ENCODE assay signal across 8 cellular contexts in the genomic region with DNA sequence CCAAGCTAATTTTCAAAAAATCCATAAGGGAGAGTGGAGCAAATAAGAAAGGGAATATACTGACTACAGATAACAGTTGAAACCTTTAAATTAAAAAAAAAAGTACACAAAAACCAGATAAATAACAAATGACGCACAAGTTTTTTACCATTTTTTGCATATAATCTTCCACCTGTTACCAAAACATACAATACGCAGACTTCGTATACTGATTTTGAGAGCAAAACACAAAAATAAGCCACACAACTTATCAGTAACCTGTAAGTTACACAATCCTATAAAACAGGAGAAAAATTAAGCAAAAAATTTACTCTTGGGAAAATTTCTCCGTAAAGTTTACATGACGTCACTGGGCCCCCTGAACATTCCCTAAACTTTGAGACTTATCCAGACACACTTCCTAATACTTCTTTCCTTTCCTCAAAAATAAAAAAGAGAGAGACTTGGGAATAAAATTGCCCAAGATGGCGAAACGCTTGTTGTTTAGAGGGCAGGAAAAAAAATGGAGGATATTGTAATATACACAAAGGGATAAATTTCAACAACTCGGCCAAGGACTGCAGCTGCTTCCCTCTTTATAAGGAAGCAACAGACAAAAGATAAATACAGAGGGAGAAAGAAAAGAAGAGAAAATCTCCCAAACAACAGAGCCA. TPM values are rescaled to one million over a fixed set of nuclear protein-coding genes. Genes with fewer than 3 reads are reported as not detected.
DNase-seq lines count a peak whose midpoint lies in the region; ATAC-seq, FAIRE-seq and TF ChIP-seq lines count a peak whose summit lies in the region.

No MANE protein-coding gene starts in this region.

- H3K4me2 ChIP-seq in K562 (ENCODE audit: insufficient read depth, low read length) (peak overlapping the region; percentile 78), HepG2 (ENCODE audit: low read depth, low read length) (peak overlapping the region; percentile 89)

- TF ChIP-seq EP300 in K562 (IDR thresholded peaks at IDR 0.05; ENCODE audit: low read length) (0 out of 2 replicates have a peak, but pooled peaks have one; percentile 4), HepG2 (IDR thresholded peaks at IDR 0.05; ENCODE audit: low read depth in 2 of 2, low read length in 2 of 2) (no peak), HepG2 (CRISPR knock-in tag; IDR thresholded peaks at IDR 0.05; ENCODE audit: borderline replicate concordance) (no peak)

- H3K27me3 ChIP-seq in MG63 = no peaks in the 10 kb centered on the region
- no peaks in the 10 kb centered on the region for H3K27me3 ChIP-seq in K562 (ENCODE audit: control insufficient read depth in 2 of 2, insufficient read depth in 2 of 2, low read length in 2 of 2)
- H3K27me3 ChIP-seq in HepG2 (ENCODE audit: control insufficient read depth in 1 of 2, insufficient read depth in 2 of 2, low read length in 2 of 2) = no peaks in the 10 kb centered on the region; a peak in 1 of 5 replicates
- H3K27me3 ChIP-seq in thyroid gland = no peaks in the 10 kb centered on the region

- H4K20me1 ChIP-seq in K562 (replicated peaks; ENCODE audit: control insufficient read depth, insufficient read depth, low read length) = no peaks in the 10 kb centered on the region
- no peaks in the 10 kb centered on the region for H4K20me1 ChIP-seq in HepG2 (ENCODE audit: insufficient read depth, low read length)

- WGBS in K562 (ENCODE audit: insufficient coverage, low coverage, missing lambda C conversion rate) = under 1% methylated on average over 8 of the region's 8 CpGs
- 2% methylated on average over 8 of the region's 8 CpGs for WGBS in HepG2 (ENCODE audit: low lambda C conversion rate)
- 4 to 6% methylated on average over 8 of the region's 8 CpGs for WGBS in thyroid gland, 2 donors

- ATAC-seq in K562 (peak; percentile 1), HepG2 (peak; percentile 20), GM21717 (IDR thresholded peaks at IDR 0.05; ENCODE audit: unreplicated experiment) (no peak)

- H3K79me2 ChIP-seq in K562 (ENCODE audit: control insufficient read depth, insufficient read depth, low read length) (peaks cover 59% of the 10 kb centered on the region), HepG2 (ENCODE audit: insufficient read depth, low read length) (peaks cover 39% of the 10 kb centered on the region)

- DNase-seq in DMS53 (lab: John Stamatoyannopoulos, UW) = peak; percentile 90
- no peak for DNase-seq in MG63
- peak in 1 of 4 experiments; percentile 20 for DNase-seq in K562 (ENCODE audit: extremely low read depth in 1 of 4, low spot score in 3 of 4)
- DNase-seq in HepG2 (ENCODE audit: low spot score) = peak; percentile 38
- no peak for DNase-seq in thyroid gland
- no peak for DNase-seq in GOT3 (lab: John Stamatoyannopoulos, UW)
- no peak for DNase-seq in GM13977 (ENCODE audit: low spot score)

- H2AFZ ChIP-seq in K562 (ENCODE audit: low read depth, low read length) (peak overlapping the region; percentile 88), HepG2 (ENCODE audit: low read length) (peak overlapping the region; percentile 69)

- 0 out of 2 replicates have a peak, but pooled peaks have one; percentile 72 for TF ChIP-seq POLR2A in K562 (conservative IDR thresholded peaks at IDR 0.05)
- no peak; a peak in 1 of 4 replicates for TF ChIP-seq POLR2A in HepG2 (IDR thresholded peaks at IDR 0.05; ENCODE audit: insufficient read depth in 1 of 2, low read depth in 2 of 2, low read length in 2 of 2)
- TF ChIP-seq POLR2A in thyroid gland (IDR thresholded peaks at IDR 0.05) = no peak

- H3K4me3 ChIP-seq in MG63 = peak overlapping the region; percentile 69
- H3K4me3 ChIP-seq in K562 = peak overlapping the region; percentile 66
- H3K4me3 ChIP-seq in HepG2 (replicated peaks in 1 of 3; ENCODE audit: insufficient read depth in 1 of 3, low read depth in 2 of 3, low read length in 3 of 3) = peak overlapping the region; percentile 76 to 100 (median 90)
- H3K4me3 ChIP-seq in thyroid gland (replicated peaks in 1 of 3) = peak overlapping the region in 2 of 3 donors; percentile 67 to 73

- TF ChIP-seq CTCF in K562 (IDR thresholded peaks at IDR 0.05 in 2 of 3, conservative IDR thresholded peaks at IDR 0.05 in 1 of 3; ENCODE audit: insufficient read depth in 2 of 3, low read depth in 1 of 3, low read length in 3 of 3) (no peak), HepG2 (CRISPR knock-in tag; IDR thresholded peaks at IDR 0.05) (no peak), thyroid gland (IDR thresholded peaks at IDR 0.05) (no peak), GM13977 (IDR thresholded peaks at IDR 0.05; ENCODE audit: extremely low read depth, insufficient read depth, missing control alignments) (no peak)

- H3K9ac ChIP-seq in K562 (ENCODE audit: insufficient read depth in 1 of 2, low read depth in 2 of 2, low read length in 2 of 2) = peak overlapping the region; percentile 98 to 99
- H3K9ac ChIP-seq in HepG2 (ENCODE audit: insufficient read depth, low read depth, low read length) = peak overlapping the region; percentile 95

- in situ Hi-C loops in K562 (cut with MboI) (no loop called here), HepG2 (cut with HindIII; ENCODE audit: extremely low pct_ligation_motif_present, low pct_unique_long_range_greater_than_20kb) (no loop called here), GM13977 (cut with MboI; ENCODE audit: low pct_unique_long_range_greater_than_20kb, low sequenced_read_pairs, unreplicated experiment) (no loop called here)

- no peaks in the 10 kb centered on the region for H3K9me1 ChIP-seq in K562 (ENCODE audit: control insufficient read depth, insufficient read depth, low read length)

- CTCF ChIA-PET in K562 (lab: Yijun Ruan, JAX; ENCODE audit: low intra/inter-chr PET ratio) (no interaction called here), HepG2 (lab: Yijun Ruan, JAX; ENCODE audit: low intra/inter-chr PET ratio, low total read pairs) (no interaction called here)

- POLR2A ChIA-PET in K562 (lab: Yijun Ruan, JAX) = interaction anchor here (0.6 to 4.9 kb wide), 13 partner anchors 11 to 479 kb away, joined by 3 to 35 read pairs (median 3); a partner anchor contains a TSS
- POLR2A ChIA-PET in HepG2 (lab: Yijun Ruan, JAX) = interaction anchor here (0.5 to 5.1 kb wide), 29 partner anchors 10 to 1423 kb away, joined by 3 to 66 read pairs (median 4); a partner anchor contains a TSS

- peak overlapping the region; percentile 96 for H3K27ac ChIP-seq in K562 (ENCODE audit: extremely low read depth, low read depth, low read length)
- H3K27ac ChIP-seq in HepG2 (ENCODE audit: extremely low read length, insufficient read depth, low read length) = peak overlapping the region; percentile 99
- H3K27ac ChIP-seq in thyroid gland = peak overlapping the region; percentile 98 to 99 (median 99)

- H3K9me3 ChIP-seq in MG63 (no peaks in the 10 kb centered on the region), K562 (replicated peaks; ENCODE audit: control insufficient read depth, insufficient read depth, low read depth, low read length) (no peaks in the 10 kb centered on the region), HepG2 (ENCODE audit: low read length) (no peaks in the 10 kb centered on the region), thyroid gland (no peaks in the 10 kb centered on the region)

- intact Hi-C loops in K562 (cut with micrococcal nuclease) = loop anchor here (1.0 to 5.0 kb wide), 3 partner anchors 97 to 117 kb away; a partner anchor contains a TSS
- intact Hi-C loops in HepG2 (cut with micrococcal nuclease; ENCODE audit: unreplicated experiment) = loop anchor here (1.0 to 10.0 kb wide), 2 partner anchors 180 to 327 kb away; a partner anchor contains a TSS
- intact Hi-C loops in thyroid gland (cut with DNase I) = no loop called here

- H3K36me3 ChIP-seq in MG63 (no peaks in the 10 kb centered on the region), K562 (ENCODE audit: control insufficient read depth, insufficient read depth, low read length) (no peaks in the 10 kb centered on the region), HepG2 (replicated peaks in 1 of 2; ENCODE audit: control insufficient read depth in 1 of 2, insufficient read depth in 2 of 2, low read length in 2 of 2) (no peaks in the 10 kb centered on the region), thyroid gland (no peaks in the 10 kb centered on the region)

- FAIRE-seq in K562 (lab: Jason Lieb, UNC) = peak; percentile 6
- FAIRE-seq in HepG2 (lab: Jason Lieb, UNC) = no peak

- H3K4me1 ChIP-seq in K562 (replicated peaks in 1 of 2; ENCODE audit: control insufficient read depth in 2 of 2, insufficient read depth in 2 of 2, low read length in 2 of 2) (peaks cover 5% of the 10 kb centered on the region in 2 experiments; a peak in 3 of 5 replicates), HepG2 (ENCODE audit: insufficient read depth, low read length) (peaks cover 46% of the 10 kb centered on the region), thyroid gland (peaks cover 30 to 34% of the 10 kb centered on the region in 2 donors)

- BruUV-seq in K562 (replicated peaks; lab: Mats Ljungman, UMichigan) (TSS peak; percentile 52), HepG2 (replicated peaks; lab: Mats Ljungman, UMichigan) (TSS peak; percentile 51)

- peak in 1 of 2 experiments; percentile 18; a peak in 1 of 4 replicates for TF ChIP-seq RAD21 in K562 (CRISPR knock-in tag; conservative IDR thresholded peaks at IDR 0.05 in 1 of 2, IDR thresholded peaks at IDR 0.05 in 1 of 2)
- TF ChIP-seq RAD21 in HepG2 (CRISPR knock-in tag; IDR thresholded peaks at IDR 0.05) = no peak

RNA-seq across cellular contexts. Expression of a gene that starts 1.7 kb away (rescaled TPM):
- 2.1 and 12.2 TPM in 2 replicates for total RNA-seq in MG63 (2014; rRNA removed; shearing (Covaris generic); ENCODE audit: low replicate concordance)
- 47.7 and 122 TPM in 2 replicates for total RNA-seq in K562 (2011; cell fraction: chromatin; rRNA removed; ENCODE audit: low replicate concordance)
- total RNA-seq in K562 (2011; cell fraction: nucleolus; rRNA removed) = 18.2 and 25.5 TPM in 2 replicates
- total RNA-seq in K562 (2011; cell fraction: nucleoplasm; rRNA removed) = 38.1 and 47.5 TPM in 2 replicates
- total RNA-seq in K562 (2014; rRNA removed) (15.1 and 16.2 TPM in 2 replicates), K562 (2014; rRNA removed; fragmentation: Illumina TruSeq; extraction: Trizol) (30.7 and 33.1 TPM in 2 replicates), K562 (2015; rRNA removed; fragmentation: Illumina TruSeq; extraction: Trizol) (38.6 and 39.4 TPM in 2 replicates), K562 (2021) (18.7 and 19.7 TPM in 2 replicates), HepG2 (2016; rRNA removed; fragmentation: Illumina TruSeq; extraction: Trizol) (15.1 and 18.2 TPM in 2 replicates), thyroid gland (100 to 1,000 TPM; 122 to 181 (median 143) TPM)
- polyA plus RNA-seq in K562 (2011; rRNA removed) (19.8 and 20.9 TPM in 2 replicates), K562 (2014; fragmentation: Illumina TruSeq; extraction: Trizol) (16.9 and 20.0 TPM in 2 replicates), K562 (2014; fragmentation: Nextera tagmentation; extraction: Ambion mirVana) (1 to 10 TPM; 7.5 to 8.1 TPM), K562 (2014; rRNA removed) (14.2 and 21.4 TPM in 2 replicates), HepG2 (2011; rRNA removed) (14.0 and 15.2 TPM in 2 replicates)
- 7.0 and 11.9 TPM in 2 replicates for polyA plus RNA-seq in K562 (2011; cell fraction: cytosol; rRNA removed)
- polyA plus RNA-seq in K562 (2011; cell fraction: nucleus; rRNA removed) = 39.3 and 42.1 TPM in 2 replicates
- 11.6 and 14.6 TPM in 2 replicates for polyA plus RNA-seq in K562 (2012)
- polyA minus RNA-seq in K562 (2011; rRNA and poly(A)+ RNA removed) = 56.8 and 85.7 TPM in 2 replicates
- polyA minus RNA-seq in K562 (2011; cell fraction: cytosol; rRNA and poly(A)+ RNA removed) = 13.4 and 18.4 TPM in 2 replicates
- polyA minus RNA-seq in K562 (2011; cell fraction: nucleus; rRNA and poly(A)+ RNA removed) = 45.0 and 103 TPM in 2 replicates
- total RNA-seq in HepG2 (2016; cell fraction: cytosol; rRNA removed; fragmentation: Illumina TruSeq; extraction: Trizol; ENCODE audit: low read depth) = 2.2 and 3.3 TPM in 2 replicates
- total RNA-seq in HepG2 (2016; cell fraction: insoluble cytoplasmic fraction; rRNA removed; fragmentation: Illumina TruSeq; extraction: Trizol) = 12.4 and 14.2 TPM in 2 replicates
- total RNA-seq in HepG2 (2016; cell fraction: membrane; rRNA removed; fragmentation: Illumina TruSeq; extraction: Trizol) = 3.9 and 5.1 TPM in 2 replicates
- total RNA-seq in HepG2 (2016; cell fraction: nucleus; rRNA removed; fragmentation: Illumina TruSeq; extraction: Trizol) = 33.1 and 38.7 TPM in 2 replicates
- 6.3 and 12.7 TPM in 2 replicates for polyA plus RNA-seq in HepG2 (2011; cell fraction: cytosol; rRNA removed)
- 20.8 and 25.8 TPM in 2 replicates for polyA plus RNA-seq in HepG2 (2011; cell fraction: nucleus; rRNA removed)
- 17.8 and 20.4 TPM in 2 replicates for polyA plus RNA-seq in HepG2 (2012)
- 0.34 and 0.37 TPM in 2 replicates for polyA plus RNA-seq in HepG2 (2016; cell fraction: cytosol; fragmentation: Illumina TruSeq; extraction: Trizol; ENCODE audit: low read depth)
- 4.2 and 5.1 TPM in 2 replicates for polyA plus RNA-seq in HepG2 (2016; cell fraction: insoluble cytoplasmic fraction; fragmentation: Illumina TruSeq; extraction: Trizol; ENCODE audit: low read depth)
- 0.52 and 0.54 TPM in 2 replicates for polyA plus RNA-seq in HepG2 (2016; cell fraction: membrane; fragmentation: Illumina TruSeq; extraction: Trizol; ENCODE audit: low read depth)
- 11.7 and 14.3 TPM in 2 replicates for polyA plus RNA-seq in HepG2 (2016; cell fraction: nucleus; fragmentation: Illumina TruSeq; extraction: Trizol; ENCODE audit: insufficient read depth, low read depth)
- 55.1 and 69.5 TPM in 2 replicates for polyA minus RNA-seq in HepG2 (2011; rRNA and poly(A)+ RNA removed; ENCODE audit: low replicate concordance)
- polyA minus RNA-seq in HepG2 (2011; cell fraction: cytosol; rRNA and poly(A)+ RNA removed) = 20.9 and 23.2 TPM in 2 replicates
- polyA minus RNA-seq in HepG2 (2011; cell fraction: nucleus; rRNA and poly(A)+ RNA removed) = 158 and 192 TPM in 2 replicates

Comparison
In these comparisons a context has a peak if more than half of its experiments do, and no peak if none do; other contexts are left out.
1. DNase-seq: peak in DMS53 (single experiment) and HepG2 (single experiment); none in MG63 (single experiment), thyroid gland (0 of 2), GOT3 (single experiment) and GM13977 (single experiment).
2. Peak in every context shown above with its lines, with median percentiles within 50 percentile points of each other: H3K4me3 ChIP-seq and H3K27ac ChIP-seq.